Comparison of ENCODE assay signal across 28 cellular contexts in genomic region chrX:26470946-26471345, GRCh38.
"Had no signal": no experiment of that assay in that cellular context is flagged by ENCODE, and none has a peak within 500 bp of the region (broad histone marks: within the 10 kb centered on the region; RNA-seq: fewer than 3 reads in every experiment).

No MANE protein-coding gene starts in this region.

- H3K36me3 Mint-ChIP-seq: mesothelial cell of epicardium; naive B cell; natural killer cell treated with Interleukin-12 subunit alpha and Interleukin-12 subunit beta and Interleukin-15 and Interleukin-18, amount 100 ng/mL, for 72 hours; stimulated activated naive B cell treated with anti-CD40 and anti-IgM and Interleukin-4, amounts not matched to agents 10 μg/mL and 1 μg/mL and 100 μg/mL, for 72 hours had no signal

- H3K27me3 Mint-ChIP-seq: naive B cell; natural killer cell treated with Interleukin-12 subunit alpha and Interleukin-12 subunit beta and Interleukin-15 and Interleukin-18, amount 100 ng/mL, for 72 hours; progenitor cell of endocrine pancreas; stimulated activated naive B cell treated with anti-CD40 and anti-IgM and Interleukin-4, amounts not matched to agents 10 μg/mL and 1 μg/mL and 100 μg/mL, for 72 hours; stimulated activated naive CD8-positive, alpha-beta T cell treated with anti-CD3 and anti-CD28 coated beads, Interleukin-15, Interleukin-2, amounts not matched to agents 100 ng/mL and 50 ng/mL, for 24 hours had no signal

- H3K27ac ChIP-seq: dorsolateral prefrontal cortex, esophagus muscularis mucosa, foreskin keratinocyte, gastroesophageal sphincter, heart left ventricle, hepatocyte, left lung, parathyroid adenoma, right lobe of liver, thoracic aorta, tibial nerve, upper lobe of right lung, uterus had no signal

- H3K36me3 ChIP-seq: esophagus muscularis mucosa, gastroesophageal sphincter, heart left ventricle, left lung, right lobe of liver, thoracic aorta, tibial nerve, upper lobe of right lung, uterus had no signal

- H3K4me3 Mint-ChIP-seq: mesothelial cell of epicardium; naive B cell; natural killer cell treated with Interleukin-12 subunit alpha and Interleukin-12 subunit beta and Interleukin-15 and Interleukin-18, amount 100 ng/mL, for 72 hours; neural crest cell; stimulated activated naive B cell treated with anti-CD40 and anti-IgM and Interleukin-4, amounts not matched to agents 10 μg/mL and 1 μg/mL and 100 μg/mL, for 72 hours; stimulated activated naive CD8-positive, alpha-beta T cell treated with anti-CD3 and anti-CD28 coated beads, Interleukin-15, Interleukin-2, amounts not matched to agents 100 ng/mL and 50 ng/mL, for 24 hours had no signal

- FAIRE-seq: endothelial cell of umbilical vein, small intestine had no signal

- H3K27me3 ChIP-seq: esophagus muscularis mucosa, foreskin keratinocyte, gastroesophageal sphincter, hepatocyte, left lung, tibial nerve, upper lobe of right lung, uterus had no signal

- ATAC-seq: foreskin keratinocyte; gastroesophageal sphincter; heart left ventricle; left lung; mucosa of descending colon; natural killer cell treated with Interleukin-12 subunit alpha and Interleukin-12 subunit beta and Interleukin-15 and Interleukin-18, amount 100 ng/mL, for 72 hours; right lobe of liver; stimulated activated naive B cell treated with anti-CD40 and anti-IgM and Interleukin-4, amounts not matched to agents 10 μg/mL and 1 μg/mL and 100 μg/mL, for 72 hours; upper lobe of right lung had no signal

- H2AFZ ChIP-seq: hepatocyte, parathyroid adenoma had no signal

- H3K4me1 Mint-ChIP-seq: mesothelial cell of epicardium; naive B cell; neural crest cell; stimulated activated naive B cell treated with anti-CD40 and anti-IgM and Interleukin-4, amounts not matched to agents 10 μg/mL and 1 μg/mL and 100 μg/mL, for 72 hours had no signal

- DNase-seq: dorsolateral prefrontal cortex; effector memory CD4-positive, alpha-beta T cell; foreskin keratinocyte; heart left ventricle; kidney; left lung; mesenchymal stem cell; mucosa of descending colon; naive B cell; right lobe of liver; small intestine; stimulated activated CD4-positive, alpha-beta T cell treated with anti-CD3 and anti-CD28 coated beads, Interleukin-15, amount 100 ng/mL, for 24 hours; stimulated activated CD4-positive, alpha-beta T cell treated with anti-CD3 and anti-CD28 coated beads, Interleukin-2, amount 100 ng/mL, for 48 hours; stimulated activated naive B cell treated with anti-CD40 and anti-IgM and Interleukin-4, amounts not matched to agents 10 μg/mL and 1 μg/mL and 100 μg/mL, for 72 hours; upper lobe of right lung; uterus had no signal

- H3K4me3 ChIP-seq: dorsolateral prefrontal cortex, esophagus muscularis mucosa, gastroesophageal sphincter, heart left ventricle, hepatocyte, left lung, mucosa of descending colon, right lobe of liver, thoracic aorta, tibial nerve, upper lobe of right lung, uterus had no signal

- H3K4me1 ChIP-seq: esophagus muscularis mucosa, foreskin keratinocyte, gastroesophageal sphincter, heart left ventricle, left lung, parathyroid adenoma, right lobe of liver, tibial nerve, upper lobe of right lung, uterus had no signal

- H3K9ac ChIP-seq: parathyroid adenoma had no signal

- H3K27ac Mint-ChIP-seq: mesothelial cell of epicardium; naive B cell; natural killer cell treated with Interleukin-12 subunit alpha and Interleukin-12 subunit beta and Interleukin-15 and Interleukin-18, amount 100 ng/mL, for 72 hours; progenitor cell of endocrine pancreas; stimulated activated naive B cell treated with anti-CD40 and anti-IgM and Interleukin-4, amounts not matched to agents 10 μg/mL and 1 μg/mL and 100 μg/mL, for 72 hours; stimulated activated naive CD8-positive, alpha-beta T cell treated with anti-CD3 and anti-CD28 coated beads, Interleukin-15, Interleukin-2, amounts not matched to agents 100 ng/mL and 50 ng/mL, for 24 hours had no signal

- H3K79me2 ChIP-seq: hepatocyte, parathyroid adenoma had no signal

- H3K4me2 ChIP-seq: hepatocyte had no signal

- H3K9me3 Mint-ChIP-seq: stimulated activated naive CD8-positive, alpha-beta T cell treated with anti-CD3 and anti-CD28 coated beads, Interleukin-15, Interleukin-2, amounts not matched to agents 100 ng/mL and 50 ng/mL, for 24 hours had no signal

- H3K9me3 ChIP-seq: esophagus muscularis mucosa, gastroesophageal sphincter, mucosa of descending colon, right lobe of liver, thoracic aorta, tibial nerve, upper lobe of right lung, uterus had no signal
